2 cellular contexts compared by ENCODE assay signal in genomic region chr13:24217601-24218281, GRCh38.
TF ChIP-seq lines count a peak whose summit lies in the region.

No MANE protein-coding gene starts in this region.

TF ChIP-seq in GM23338, 12 proteins besides CTCF, POLR2A, EP300 and RAD21 (continued from another document):
- TF ChIP-seq, protein P1, sequence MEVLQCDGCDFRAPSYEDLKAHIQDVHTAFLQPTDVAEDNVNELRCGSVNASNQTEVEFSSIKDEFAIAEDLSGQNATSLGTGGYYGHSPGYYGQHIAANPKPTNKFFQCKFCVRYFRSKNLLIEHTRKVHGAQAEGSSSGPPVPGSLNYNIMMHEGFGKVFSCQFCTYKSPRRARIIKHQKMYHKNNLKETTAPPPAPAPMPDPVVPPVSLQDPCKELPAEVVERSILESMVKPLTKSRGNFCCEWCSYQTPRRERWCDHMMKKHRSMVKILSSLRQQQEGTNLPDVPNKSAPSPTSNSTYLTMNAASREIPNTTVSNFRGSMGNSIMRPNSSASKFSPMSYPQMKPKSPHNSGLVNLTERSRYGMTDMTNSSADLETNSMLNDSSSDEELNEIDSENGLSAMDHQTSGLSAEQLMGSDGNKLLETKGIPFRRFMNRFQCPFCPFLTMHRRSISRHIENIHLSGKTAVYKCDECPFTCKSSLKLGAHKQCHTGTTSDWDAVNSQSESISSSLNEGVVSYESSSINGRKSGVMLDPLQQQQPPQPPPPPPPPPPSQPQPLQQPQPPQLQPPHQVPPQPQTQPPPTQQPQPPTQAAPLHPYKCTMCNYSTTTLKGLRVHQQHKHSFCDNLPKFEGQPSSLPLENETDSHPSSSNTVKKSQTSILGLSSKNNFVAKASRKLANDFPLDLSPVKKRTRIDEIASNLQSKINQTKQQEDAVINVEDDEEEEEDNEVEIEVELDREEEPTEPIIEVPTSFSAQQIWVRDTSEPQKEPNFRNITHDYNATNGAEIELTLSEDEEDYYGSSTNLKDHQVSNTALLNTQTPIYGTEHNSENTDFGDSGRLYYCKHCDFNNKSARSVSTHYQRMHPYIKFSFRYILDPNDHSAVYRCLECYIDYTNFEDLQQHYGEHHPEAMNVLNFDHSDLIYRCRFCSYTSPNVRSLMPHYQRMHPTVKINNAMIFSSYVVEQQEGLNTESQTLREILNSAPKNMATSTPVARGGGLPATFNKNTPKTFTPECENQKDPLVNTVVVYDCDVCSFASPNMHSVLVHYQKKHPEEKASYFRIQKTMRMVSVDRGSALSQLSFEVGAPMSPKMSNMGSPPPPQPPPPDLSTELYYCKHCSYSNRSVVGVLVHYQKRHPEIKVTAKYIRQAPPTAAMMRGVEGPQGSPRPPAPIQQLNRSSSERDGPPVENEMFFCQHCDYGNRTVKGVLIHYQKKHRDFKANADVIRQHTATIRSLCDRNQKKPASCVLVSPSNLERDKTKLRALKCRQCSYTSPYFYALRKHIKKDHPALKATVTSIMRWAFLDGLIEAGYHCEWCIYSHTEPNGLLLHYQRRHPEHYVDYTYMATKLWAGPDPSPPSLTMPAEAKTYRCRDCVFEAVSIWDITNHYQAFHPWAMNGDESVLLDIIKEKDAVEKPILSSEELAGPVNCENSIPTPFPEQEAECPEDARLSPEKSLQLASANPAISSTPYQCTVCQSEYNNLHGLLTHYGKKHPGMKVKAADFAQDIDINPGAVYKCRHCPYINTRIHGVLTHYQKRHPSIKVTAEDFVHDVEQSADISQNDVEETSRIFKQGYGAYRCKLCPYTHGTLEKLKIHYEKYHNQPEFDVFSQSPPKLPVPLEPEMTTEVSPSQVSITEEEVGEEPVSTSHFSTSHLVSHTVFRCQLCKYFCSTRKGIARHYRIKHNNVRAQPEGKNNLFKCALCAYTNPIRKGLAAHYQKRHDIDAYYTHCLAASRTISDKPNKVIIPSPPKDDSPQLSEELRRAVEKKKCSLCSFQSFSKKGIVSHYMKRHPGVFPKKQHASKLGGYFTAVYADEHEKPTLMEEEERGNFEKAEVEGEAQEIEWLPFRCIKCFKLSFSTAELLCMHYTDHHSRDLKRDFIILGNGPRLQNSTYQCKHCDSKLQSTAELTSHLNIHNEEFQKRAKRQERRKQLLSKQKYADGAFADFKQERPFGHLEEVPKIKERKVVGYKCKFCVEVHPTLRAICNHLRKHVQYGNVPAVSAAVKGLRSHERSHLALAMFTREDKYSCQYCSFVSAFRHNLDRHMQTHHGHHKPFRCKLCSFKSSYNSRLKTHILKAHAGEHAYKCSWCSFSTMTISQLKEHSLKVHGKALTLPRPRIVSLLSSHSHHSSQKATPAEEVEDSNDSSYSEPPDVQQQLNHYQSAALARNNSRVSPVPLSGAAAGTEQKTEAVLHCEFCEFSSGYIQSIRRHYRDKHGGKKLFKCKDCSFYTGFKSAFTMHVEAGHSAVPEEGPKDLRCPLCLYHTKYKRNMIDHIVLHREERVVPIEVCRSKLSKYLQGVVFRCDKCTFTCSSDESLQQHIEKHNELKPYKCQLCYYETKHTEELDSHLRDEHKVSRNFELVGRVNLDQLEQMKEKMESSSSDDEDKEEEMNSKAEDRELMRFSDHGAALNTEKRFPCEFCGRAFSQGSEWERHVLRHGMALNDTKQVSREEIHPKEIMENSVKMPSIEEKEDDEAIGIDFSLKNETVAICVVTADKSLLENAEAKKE (CRISPR knock-in tag; IDR thresholded peaks at IDR 0.05) = no peak
- TF ChIP-seq NANOG (IDR thresholded peaks at IDR 0.05; ENCODE audit: borderline replicate concordance) = no peak

TF ChIP-seq in SK-N-SH, 30 proteins besides CTCF, POLR2A, EP300 and RAD21 (continued from another document):
- no peak for TF ChIP-seq RXRA (IDR thresholded peaks at IDR 0.05; ENCODE audit: borderline replicate concordance, low read depth)
- no peak for TF ChIP-seq REST (IDR thresholded peaks at IDR 0.05; ENCODE audit: low read depth, low read length)
